In the genomic region with DNA sequence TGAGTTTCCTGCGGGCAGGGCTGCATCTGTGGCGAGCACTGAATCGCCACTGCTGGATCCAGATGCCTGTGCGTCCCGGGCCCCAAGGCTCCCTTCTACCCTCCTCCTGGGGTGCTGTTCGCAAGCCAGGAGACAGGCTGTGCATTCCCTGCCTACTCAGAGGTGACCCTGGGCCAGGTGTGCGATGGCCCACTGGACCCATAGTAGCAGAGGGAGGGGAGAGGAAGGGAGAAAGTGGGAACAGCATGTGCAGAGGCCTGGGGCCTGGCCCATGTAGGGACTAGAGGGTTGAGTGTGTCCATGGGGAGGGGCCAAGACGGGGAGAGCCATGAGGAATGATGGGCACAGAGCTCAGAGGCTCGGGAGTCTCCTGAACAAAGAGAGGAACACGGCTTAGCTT, we compare ENCODE assay signal across 19 cellular contexts. TPM values are rescaled to one million over a fixed set of nuclear protein-coding genes. Genes with fewer than 3 reads are reported as not detected.
DNase-seq lines count a peak whose midpoint lies in the region; ATAC-seq and TF ChIP-seq lines count a peak whose summit lies in the region.
"Had no signal": no experiment of that assay in that cellular context is flagged by ENCODE, and none has a peak within 500 bp of the region (broad histone marks: within the 10 kb centered on the region; RNA-seq: fewer than 3 reads in every experiment).

No MANE protein-coding gene starts in this region.

- 0 out of 2 replicates have a peak, but pooled peaks cover 12% of the 10 kb centered on the region for H3F3A ChIP-seq in GM23338 (replicated peaks; ENCODE audit: low read depth)

- H3K27ac ChIP-seq in GM23338 (ENCODE audit: low read depth): peak overlapping the region; percentile 86
- H3K27ac ChIP-seq in heart left ventricle: peak overlapping the region in 7 of 12 donors; percentile 49 to 70 (median 63)
- H3K27ac ChIP-seq in neuronal stem cell (replicated peaks; ENCODE audit: low read length): no peak overlapping the region
- H3K27ac ChIP-seq: HL-60, SJCRH30 had no signal

- no peak overlapping the region for H3K9ac ChIP-seq in neuronal stem cell (ENCODE audit: low read depth, low read length, poor library complexity)

- no peak overlapping the region for H2AFZ ChIP-seq in GM23338
- H2AFZ ChIP-seq in neuronal stem cell (ENCODE audit: low read length): no peak overlapping the region

- TF ChIP-seq CTCF in GM23338 (conservative IDR thresholded peaks at IDR 0.05; ENCODE audit: low read depth in 2 of 2) (no peak), WTC11 (IDR thresholded peaks at IDR 0.05) (no peak), heart left ventricle (IDR thresholded peaks at IDR 0.05) (no peak)

- H3K27me3 Mint-ChIP-seq in GM23338 (ENCODE audit: insufficient read depth, low read depth, poor library complexity) (peaks cover 15% of the 10 kb centered on the region), WTC11 (ENCODE audit: low read depth) (no peaks in the 10 kb centered on the region)
- H3K27me3 Mint-ChIP-seq: stimulated activated naive CD8-positive, alpha-beta T cell treated with anti-CD3 and anti-CD28 coated beads, Interleukin-15, amount 100 ng/mL, for 72 hours had no signal

- no peak overlapping the region for H3K14ac ChIP-seq in neuronal stem cell (ENCODE audit: low read length)

- peaks cover 31% of the 10 kb centered on the region for H3K4me1 Mint-ChIP-seq in GM23338
- peaks cover 31% of the 10 kb centered on the region for H3K4me1 Mint-ChIP-seq in WTC11

- H4K8ac ChIP-seq in neuronal stem cell (ENCODE audit: low read depth, low read length): no peak overlapping the region

- H3K36me3 ChIP-seq in GM23338 (ENCODE audit: insufficient read depth) (no peaks in the 10 kb centered on the region), heart left ventricle (no peaks in the 10 kb centered on the region), neuronal stem cell (replicated peaks in 1 of 2; ENCODE audit: control insufficient read depth in 2 of 2, insufficient read depth in 2 of 2, low read length in 2 of 2) (peaks cover 2 to 15% of the 10 kb centered on the region in 2 donors)

- no peak for DNase-seq in GM23338 (ENCODE audit: low spot score)
- no peak for DNase-seq in WTC11 (ENCODE audit: low spot score)
- DNase-seq in heart left ventricle: peak in 1 of 5 donors; percentile 25
- DNase-seq in neuronal stem cell (ENCODE audit: low spot score): no peak
- DNase-seq in NCI-H1092 (lab: John Stamatoyannopoulos, UW): no peak
- DNase-seq in NCI-H510A treated with DMSO at 0.1 percent for 48 hours (lab: John Stamatoyannopoulos, UW): no peak
- no peak for DNase-seq in activated CD8-positive, alpha-beta memory T cell treated with anti-CD3 and anti-CD28 coated beads, Interleukin-2, amount 50 U/mL, for 4 hours
- no peak for DNase-seq in ureter (ENCODE audit: low spot score)
- DNase-seq: activated CD4-positive, alpha-beta T cell treated with anti-CD3 and anti-CD28 coated beads, Interleukin-2, amount 50 U/mL, for 1 hour; activated T-cell treated with anti-CD3 and anti-CD28 coated beads, Interleukin-2, amount 50 U/mL, for 4 hours; Kasumi-1; NCI-H1417 treated with DMSO at 0.1 percent for 48 hours; NCI-H2227 treated with DMSO at 0.1 percent for 48 hours; NK-92 treated with Interleukin-12 subunit alpha and Interleukin-12 subunit beta, amount 100 ng/mL, for 24 hours; SJCRH30; stimulated activated naive CD8-positive, alpha-beta T cell treated with anti-CD3 and anti-CD28 coated beads, Interleukin-15, amount 100 ng/mL, for 72 hours; T1000 had no signal

- H4K91ac ChIP-seq in neuronal stem cell (ENCODE audit: low read depth, low read length, poor library complexity): no peak overlapping the region

- peaks cover 6% of the 10 kb centered on the region for H3K9me3 Mint-ChIP-seq in GM23338
- peaks cover 9% of the 10 kb centered on the region for H3K9me3 Mint-ChIP-seq in WTC11
- H3K9me3 Mint-ChIP-seq: stimulated activated naive CD8-positive, alpha-beta T cell treated with anti-CD3 and anti-CD28 coated beads, Interleukin-15, amount 100 ng/mL, for 72 hours had no signal

- no peak overlapping the region; the same call in 1 of the 2 replicates for H3K27ac Mint-ChIP-seq in GM23338
- H3K27ac Mint-ChIP-seq in WTC11: peak overlapping the region; percentile 93

- H3K79me1 ChIP-seq in neuronal stem cell (ENCODE audit: low read depth, low read length): peaks cover 21% of the 10 kb centered on the region

- no peak for TF ChIP-seq POLR2A in heart left ventricle (IDR thresholded peaks at IDR 0.05)

- H3K4ac ChIP-seq in neuronal stem cell (ENCODE audit: low read length): peak overlapping the region; percentile 91

- peaks cover 16% of the 10 kb centered on the region for H4K20me1 ChIP-seq in GM23338 (replicated peaks; ENCODE audit: insufficient read depth)

- H3K4me3 ChIP-seq in GM23338 (no peak overlapping the region), heart left ventricle (no peak overlapping the region), neuronal stem cell (ENCODE audit: low read length in 2 of 2) (no peak overlapping the region)
- H3K4me3 ChIP-seq: SJCRH30 had no signal

- POLR2A ChIA-PET in WTC11 (lab: Charles Lee): interaction anchor here (0.6 to 0.7 kb wide), 3 partner anchors 12 to 148 kb away, joined by 3 to 4 read pairs (median 4); no protein-coding TSS in a partner anchor

- no peak overlapping the region for H2BK120ac ChIP-seq in neuronal stem cell (ENCODE audit: low read depth, low read length)

- no peak overlapping the region for H2BK12ac ChIP-seq in neuronal stem cell (ENCODE audit: low read length)

- peak overlapping the region; percentile 84 for H3K18ac ChIP-seq in neuronal stem cell (ENCODE audit: low read length)

- H3K4me1 ChIP-seq in GM23338 (ENCODE audit: insufficient read depth) (peaks cover 22% of the 10 kb centered on the region), heart left ventricle (peaks cover 0 to 48% (median 21%) of the 10 kb centered on the region in 12 donors), neuronal stem cell (ENCODE audit: control insufficient read depth in 2 of 2, insufficient read depth in 1 of 2, low read depth in 1 of 2, low read length in 2 of 2) (peaks cover 6% of the 10 kb centered on the region in 2 donors)

- no peak overlapping the region for H2BK5ac ChIP-seq in neuronal stem cell (ENCODE audit: low read length)

- H3K27me3 ChIP-seq in GM23338 (ENCODE audit: insufficient read depth): no peaks in the 10 kb centered on the region
- no peaks in the 10 kb centered on the region for H3K27me3 ChIP-seq in heart left ventricle
- no peaks in the 10 kb centered on the region for H3K27me3 ChIP-seq in neuronal stem cell (ENCODE audit: control insufficient read depth in 3 of 3, insufficient read depth in 3 of 3, low read depth in 1 of 3, low read length in 3 of 3)
- H3K27me3 ChIP-seq: SJCRH30 had no signal

- CTCF ChIA-PET in WTC11 (lab: Charles Lee): interaction anchor here (0.5 to 2.6 kb wide), 7 partner anchors 10 to 249 kb away, joined by 3 to 14 read pairs (median 3); no protein-coding TSS in a partner anchor

- H3K36me3 Mint-ChIP-seq in GM23338 (ENCODE audit: low read depth) (peaks cover 18% of the 10 kb centered on the region), WTC11 (peaks cover 12% of the 10 kb centered on the region)

- H3K9me3 ChIP-seq in heart left ventricle (peaks cover 0 to 12% (median 0%) of the 10 kb centered on the region in 12 donors), neuronal stem cell (replicated peaks in 1 of 2; ENCODE audit: control insufficient read depth in 2 of 2, insufficient read depth in 1 of 2, low read depth in 1 of 2, low read length in 2 of 2) (peaks cover 0 to 9% of the 10 kb centered on the region in 2 donors)
- H3K9me3 ChIP-seq: SJCRH30 had no signal

- H3K4me3 Mint-ChIP-seq in GM23338: no peak overlapping the region
- no peak overlapping the region for H3K4me3 Mint-ChIP-seq in WTC11
- H3K4me3 Mint-ChIP-seq: activated T-cell treated with anti-CD3 and anti-CD28 coated beads, Interleukin-2, amount 50 U/mL, for 4 hours; stimulated activated naive CD8-positive, alpha-beta T cell treated with anti-CD3 and anti-CD28 coated beads, Interleukin-15, amount 100 ng/mL, for 72 hours had no signal

- peaks cover 79% of the 10 kb centered on the region for H3K79me2 ChIP-seq in GM23338 (replicated peaks; ENCODE audit: insufficient read depth)

- H3K4me2 ChIP-seq in GM23338 (no peak overlapping the region), neuronal stem cell (ENCODE audit: insufficient read depth, low read length, poor library complexity, severe bottlenecking) (no peak overlapping the region)

- H3K23ac ChIP-seq in neuronal stem cell (ENCODE audit: low read depth, low read length, poor library complexity): peak overlapping the region; percentile 39

- peak overlapping the region; percentile 12 for H2AK5ac ChIP-seq in neuronal stem cell (ENCODE audit: low read depth, low read length)

- no peak overlapping the region for H2BK15ac ChIP-seq in neuronal stem cell (ENCODE audit: low read length)

- peak; percentile 8 for ATAC-seq in GM23338
- no peak; the same call in 1 of the 2 replicates for ATAC-seq in WTC11
- ATAC-seq in heart left ventricle: peak; percentile 6 to 18 (median 10)
- ATAC-seq: activated T-cell treated with anti-CD3 and anti-CD28 coated beads, Interleukin-2, amount 50 U/mL, for 4 hours; stimulated activated naive CD8-positive, alpha-beta T cell treated with anti-CD3 and anti-CD28 coated beads, Interleukin-15, amount 100 ng/mL, for 72 hours had no signal

- H3K9me2 ChIP-seq in GM23338 (ENCODE audit: insufficient read depth): no peaks in the 10 kb centered on the region

- intact Hi-C loops in heart left ventricle (cut with DNase I): no loop called here

- WGBS in heart left ventricle, 4 donors: 59 to 76% (median 70%) methylated on average over 7 to 10 of the region's 10 CpGs
- no CpG with 5 or more reads among the region's 10 CpGs for WGBS in neuronal stem cell (ENCODE audit: extremely low coverage in 2 of 2, insufficient read length in 2 of 2, insufficient replicate concordance in 1 of 2), 2 donors

RNA-seq across cellular contexts. Expression of gene CARM1, which starts 27.3 kb away (rescaled TPM):
- 118 and 125 TPM in 2 replicates for total RNA-seq in GM23338 (2014; rRNA removed; shearing (Covaris generic))
- polyA plus RNA-seq in GM23338 (2016; fragmentation: Nextera tagmentation; extraction: Ambion mirVana): 40.3 and 43.3 TPM in 2 replicates
- 125 to 126 TPM (median 126 TPM) in 3 replicates for total RNA-seq in WTC11 (2021)
- total RNA-seq in heart left ventricle: 10 to 100 TPM; 22.4 to 39.5 (median 29.3) TPM
- polyA plus RNA-seq in heart left ventricle: 10 to 100 TPM; 26.9 to 38.6 TPM
- polyA plus RNA-seq in neuronal stem cell (2013, experiment 1 of 2): 119 TPM
- polyA plus RNA-seq in neuronal stem cell (2013, experiment 2 of 2): 114 TPM
- total RNA-seq in ureter: 41.2 TPM

RNA-seq across cellular contexts. Expression of gene YIPF2, which starts 29.8 kb away (rescaled TPM):
- total RNA-seq in GM23338 (2014; rRNA removed; shearing (Covaris generic)): 54.0 and 63.7 TPM in 2 replicates
- polyA plus RNA-seq in GM23338 (2016; fragmentation: Nextera tagmentation; extraction: Ambion mirVana): 36.3 and 45.3 TPM in 2 replicates
- total RNA-seq in WTC11 (2021): 63.3 to 65.5 TPM (median 64.4 TPM) in 3 replicates
- 10 to 100 TPM; 11.5 to 27.1 (median 17.3) TPM for total RNA-seq in heart left ventricle
- polyA plus RNA-seq in heart left ventricle: 10 to 100 TPM; 21.5 to 38.7 TPM
- 28.4 TPM for polyA plus RNA-seq in neuronal stem cell (2013, experiment 1 of 2)
- 27.5 TPM for polyA plus RNA-seq in neuronal stem cell (2013, experiment 2 of 2)
- total RNA-seq in ureter: 60.9 TPM

RNA-seq across cellular contexts. Expression of gene TIMM29, which starts 30.0 kb away (rescaled TPM):
- total RNA-seq in GM23338 (2014; rRNA removed; shearing (Covaris generic)): 56.4 and 60.7 TPM in 2 replicates
- polyA plus RNA-seq in GM23338 (2016; fragmentation: Nextera tagmentation; extraction: Ambion mirVana) (23.7 and 24.1 TPM in 2 replicates), heart left ventricle (10 to 100 TPM; 15.5 to 17.3 TPM)
- total RNA-seq in WTC11 (2021) (30.0 to 33.8 TPM (median 32.0 TPM) in 3 replicates), heart left ventricle (10 to 100 TPM; 10.0 to 29.3 (median 14.5) TPM), ureter (17.2 TPM)
- 19.1 TPM for polyA plus RNA-seq in neuronal stem cell (2013, experiment 1 of 2)
- polyA plus RNA-seq in neuronal stem cell (2013, experiment 2 of 2): 19.4 TPM

RNA-seq across cellular contexts. Expression of gene C19orf38, which starts 50.4 kb away (rescaled TPM):
- 0.78 TPM in 1 of 2 replicates, not detected in the other for total RNA-seq in GM23338 (2014; rRNA removed; shearing (Covaris generic))
- 0.43 and 0.45 TPM in 2 replicates for polyA plus RNA-seq in GM23338 (2016; fragmentation: Nextera tagmentation; extraction: Ambion mirVana)
- 0.23 TPM in 1 of 3 replicates, not detected in the others for total RNA-seq in WTC11 (2021)
- 1 to 10 TPM in 4 of 9 donors, under 1 TPM in 5; 0.21 to 6.0 (median 0.86) TPM for total RNA-seq in heart left ventricle
- 1 to 10 TPM in 1 of 2 donors, under 1 TPM in 1; 0.23 to 1.1 TPM for polyA plus RNA-seq in heart left ventricle
- polyA plus RNA-seq in neuronal stem cell (2013, experiment 1 of 2): 0.15 TPM
- 0.14 TPM for polyA plus RNA-seq in neuronal stem cell (2013, experiment 2 of 2)
- total RNA-seq in ureter: 0.99 TPM
- total RNA-seq: pulmonary artery endothelial cell, SJCRH30 had no signal
